ENCODE assay signal across 12 cellular contexts in genomic region chr2:237932731-237933131, GRCh38. TPM values are rescaled to one million over a fixed set of nuclear protein-coding genes. Genes with fewer than 3 reads are reported as not detected.
DNase-seq lines count a peak whose midpoint lies in the region; ATAC-seq, FAIRE-seq and TF ChIP-seq lines count a peak whose summit lies in the region.
"Had no signal": no experiment of that assay in that cellular context is flagged by ENCODE, and none has a peak within 500 bp of the region (broad histone marks: within the 10 kb centered on the region; RNA-seq: fewer than 3 reads in every experiment).

No MANE protein-coding gene starts in this region.

- TF ChIP-seq CTCF in mammary epithelial cell (conservative IDR thresholded peaks at IDR 0.05 in 1 of 2, IDR thresholded peaks at IDR 0.05 in 1 of 2; ENCODE audit: extremely low read depth in 1 of 2, insufficient read depth in 1 of 2, low read depth in 1 of 2, low read length in 2 of 2) (no peak), breast epithelium (IDR thresholded peaks at IDR 0.05) (no peak), tibial artery (IDR thresholded peaks at IDR 0.05) (no peak)

- H3K79me2 ChIP-seq in mammary epithelial cell (ENCODE audit: insufficient read depth, low read length): no peaks in the 10 kb centered on the region

- H3K4me3 ChIP-seq in mammary epithelial cell (replicated peaks in 1 of 3; ENCODE audit: insufficient read depth in 1 of 3, low read depth in 2 of 3, low read length in 3 of 3) (no peak overlapping the region), breast epithelium (no peak overlapping the region), tibial artery (no peak overlapping the region)
- H3K4me3 ChIP-seq: BLaER1 treated with 17β-estradiol and CSF1 and Interleukin-3, amounts not matched to agents 10 nM and 100 nM; lung; pancreas had no signal

- in situ Hi-C loops in mammary epithelial cell (cut with MboI; ENCODE audit: low sequenced_read_pairs in 2 of 2): no loop called here

- peak; percentile 81 for ATAC-seq in activated T-helper 17 cell treated with anti-CD3 and anti-CD28 coated beads, Interleukin-2, amount 50 U/mL, for 72 hours (replicated peaks)
- ATAC-seq in HG03460 (IDR thresholded peaks at IDR 0.05; ENCODE audit: unreplicated experiment): no peak

- H3K36me3 Mint-ChIP-seq in activated T-helper 17 cell treated with anti-CD3 and anti-CD28 coated beads, Interleukin-2, amount 50 U/mL, for 72 hours (ENCODE audit: low read depth): no peaks in the 10 kb centered on the region
- H3K36me3 Mint-ChIP-seq: activated naive CD4-positive, alpha-beta T cell treated with anti-CD3 and anti-CD28 coated beads, Interleukin-2, amount 50 U/mL, for 24 hours had no signal

- H3K27ac Mint-ChIP-seq in activated T-helper 17 cell treated with anti-CD3 and anti-CD28 coated beads, Interleukin-2, amount 50 U/mL, for 72 hours: no peak overlapping the region
- H3K27ac Mint-ChIP-seq: activated naive CD4-positive, alpha-beta T cell treated with anti-CD3 and anti-CD28 coated beads, Interleukin-2, amount 50 U/mL, for 24 hours had no signal

- no peaks in the 10 kb centered on the region for H4K20me1 ChIP-seq in mammary epithelial cell (ENCODE audit: insufficient read depth, low read length)
- H4K20me1 ChIP-seq: BLaER1 treated with 17β-estradiol and CSF1 and Interleukin-3, amounts not matched to agents 10 nM and 100 nM had no signal

- no peaks in the 10 kb centered on the region for H3K36me3 ChIP-seq in mammary epithelial cell (ENCODE audit: insufficient read depth, low read length)
- no peaks in the 10 kb centered on the region for H3K36me3 ChIP-seq in breast epithelium
- no peaks in the 10 kb centered on the region for H3K36me3 ChIP-seq in tibial artery
- H3K36me3 ChIP-seq: pancreas had no signal

- H3K4me1 ChIP-seq in mammary epithelial cell (ENCODE audit: insufficient read depth, low read length) (peaks cover 10% of the 10 kb centered on the region), breast epithelium (no peaks in the 10 kb centered on the region), tibial artery (peaks cover 0 to 25% (median 15%) of the 10 kb centered on the region in 4 donors)
- H3K4me1 ChIP-seq: pancreas had no signal

- TF ChIP-seq POLR2A in breast epithelium (IDR thresholded peaks at IDR 0.05): no peak

- no peak overlapping the region for H3K27ac ChIP-seq in mammary epithelial cell (ENCODE audit: insufficient read depth, low read depth, low read length)
- H3K27ac ChIP-seq in breast epithelium: no peak overlapping the region
- peak overlapping the region; percentile 19 to 58 for H3K27ac ChIP-seq in tibial artery
- H3K27ac ChIP-seq: BLaER1 treated with 17β-estradiol and CSF1 and Interleukin-3, amounts not matched to agents 10 nM and 100 nM; pancreas had no signal

- H3K4me3 Mint-ChIP-seq in activated T-helper 17 cell treated with anti-CD3 and anti-CD28 coated beads, Interleukin-2, amount 50 U/mL, for 72 hours: no peak overlapping the region
- H3K4me3 Mint-ChIP-seq: activated naive CD4-positive, alpha-beta T cell treated with anti-CD3 and anti-CD28 coated beads, Interleukin-2, amount 50 U/mL, for 24 hours had no signal

- no TSS peak for BruUV-seq in mammary epithelial cell (replicated peaks; lab: Mats Ljungman, UMichigan)

- H3K9me3 Mint-ChIP-seq in activated T-helper 17 cell treated with anti-CD3 and anti-CD28 coated beads, Interleukin-2, amount 50 U/mL, for 72 hours: no peaks in the 10 kb centered on the region
- H3K9me3 Mint-ChIP-seq: activated naive CD4-positive, alpha-beta T cell treated with anti-CD3 and anti-CD28 coated beads, Interleukin-2, amount 50 U/mL, for 24 hours had no signal

- H3K27me3 Mint-ChIP-seq in activated T-helper 17 cell treated with anti-CD3 and anti-CD28 coated beads, Interleukin-2, amount 50 U/mL, for 72 hours: no peaks in the 10 kb centered on the region
- H3K27me3 Mint-ChIP-seq: activated naive CD4-positive, alpha-beta T cell treated with anti-CD3 and anti-CD28 coated beads, Interleukin-2, amount 50 U/mL, for 24 hours had no signal

- peaks cover 6% of the 10 kb centered on the region for H3K4me1 Mint-ChIP-seq in activated T-helper 17 cell treated with anti-CD3 and anti-CD28 coated beads, Interleukin-2, amount 50 U/mL, for 72 hours

- DNase-seq in mammary epithelial cell (peak; percentile 18), breast epithelium (ENCODE audit: low spot score in 2 of 2) (no peak), fibroblast of the conjunctiva (ENCODE audit: low read depth) (peak; percentile 72), tibial artery (peak in 1 of 2 donors; percentile 61), COLO829 (ENCODE audit: low spot score) (no peak), GM19239 (ENCODE audit: insufficient read length, low spot score) (no peak)

- no peak overlapping the region for H3K9ac ChIP-seq in mammary epithelial cell (ENCODE audit: insufficient read depth, low read length)
- H3K9ac ChIP-seq: BLaER1 treated with 17β-estradiol and CSF1 and Interleukin-3, amounts not matched to agents 10 nM and 100 nM had no signal

- H3K4me2 ChIP-seq in mammary epithelial cell (ENCODE audit: insufficient read depth, low read depth, low read length): no peak overlapping the region

- WGBS in mammary epithelial cell (ENCODE audit: low coverage, missing lambda C conversion rate): 90% methylated on average over 2 of the region's 3 CpGs

- FAIRE-seq in GM19239 (lab: Jason Lieb, UNC): no peak
- FAIRE-seq: pancreas had no signal

- dilution Hi-C loops in mammary epithelial cell (cut with HindIII; ENCODE audit: low sequenced_read_pairs): no loop called here

- no peaks in the 10 kb centered on the region for H3K27me3 ChIP-seq in mammary epithelial cell (ENCODE audit: insufficient read depth, low read length)
- no peaks in the 10 kb centered on the region for H3K27me3 ChIP-seq in breast epithelium
- H3K27me3 ChIP-seq in tibial artery: no peaks in the 10 kb centered on the region
- H3K27me3 ChIP-seq: BLaER1 treated with 17β-estradiol and CSF1 and Interleukin-3, amounts not matched to agents 10 nM and 100 nM; pancreas had no signal

- intact Hi-C loops in mammary epithelial cell (cut with micrococcal nuclease): no loop called here
- intact Hi-C loops in breast epithelium (cut with DNase I; ENCODE audit: low total_unique reads): no loop called here
- intact Hi-C loops in tibial artery (cut with DNase I; ENCODE audit: low total_unique reads): no loop called here

- no peak overlapping the region for H2AFZ ChIP-seq in mammary epithelial cell (ENCODE audit: low read depth, low read length)

- CTCF ChIA-PET in mammary epithelial cell (lab: Charles Lee; ENCODE audit: low non-redundant PET): no interaction called here

- H3K9me3 ChIP-seq in mammary epithelial cell (replicated peaks; ENCODE audit: insufficient read depth, low read length) (peaks cover 6% of the 10 kb centered on the region), breast epithelium (no peaks in the 10 kb centered on the region), tibial artery (no peaks in the 10 kb centered on the region)
- H3K9me3 ChIP-seq: pancreas had no signal

RNA-seq across cellular contexts. Expression of gene UBE2F, which starts 34.1 kb away (rescaled TPM):
- total RNA-seq in mammary epithelial cell (10 to 100 TPM; 41.5 to 69.3 TPM), breast epithelium (10 to 100 TPM; 62.6 to 66.9 (median 64.0) TPM)
- polyA plus RNA-seq in mammary epithelial cell: 84.4 TPM
- 30.8 TPM for polyA minus RNA-seq in mammary epithelial cell
- total RNA-seq in activated T-helper 17 cell treated with anti-CD3 and anti-CD28 coated beads, Interleukin-2, amount 50 U/mL, for 72 hours: 10 to 100 TPM; 38.9 to 44.7 TPM

Comparison
In these comparisons a context has a peak if more than half of its experiments do, and no peak if none do; other contexts are left out.
1. DNase-seq: peak in mammary epithelial cell (single experiment) and fibroblast of the conjunctiva (single experiment); none in breast epithelium (0 of 2), COLO829 (single experiment) and GM19239 (single experiment).
2. H3K27ac ChIP-seq: peak in tibial artery (2 of 2); none in mammary epithelial cell (single experiment) and breast epithelium (0 of 2).